In genomic region chr6:72458521-72458920, GRCh38 we compare ENCODE assay signal across 7 cellular contexts.
"Had no signal": no experiment of that assay in that cellular context is flagged by ENCODE, and none has a peak within 500 bp of the region (broad histone marks: within the 10 kb centered on the region; RNA-seq: fewer than 3 reads in every experiment).

No MANE protein-coding gene starts in this region.

- H3K4me3 ChIP-seq: GM23248, HAP-1 had no signal

- H3K27ac ChIP-seq: GM23248, HL-60 had no signal

- H3K9ac ChIP-seq: GM23248 had no signal

- H2AFZ ChIP-seq: GM23248 had no signal

- DNase-seq: GM23248, GOT3, H7, KBM-7 had no signal

- ATAC-seq: HepG2 had no signal

- FAIRE-seq: HepG2 had no signal

- H3K36me3 ChIP-seq: HAP-1 had no signal

- H3K4me1 ChIP-seq: HAP-1 had no signal

- H3K9me3 ChIP-seq: HAP-1 had no signal
